Comparison of ENCODE assay signal across 1 cellular context in the genomic region with DNA sequence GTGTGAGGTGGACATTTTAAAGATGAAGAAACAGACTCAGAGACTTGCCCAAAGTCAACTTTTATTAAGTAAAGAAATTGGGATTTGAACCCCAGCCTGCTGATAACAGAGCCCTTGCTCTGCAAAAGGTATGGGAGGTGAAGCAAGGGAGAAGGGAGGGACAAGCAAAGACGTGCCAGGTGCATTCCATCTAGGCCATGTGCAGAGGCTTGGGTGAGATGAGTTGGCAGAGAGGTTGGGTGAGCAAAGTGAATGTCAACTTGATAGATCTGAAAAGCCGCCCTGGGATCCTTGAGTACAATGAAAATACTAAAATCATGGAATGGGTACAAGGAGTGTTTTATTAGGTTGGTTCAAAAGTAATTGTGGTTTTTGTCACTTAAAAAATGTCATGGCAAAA.
TF ChIP-seq lines count a peak whose summit lies in the region.

No MANE protein-coding gene starts in this region.

TF ChIP-seq in H1, 55 proteins besides CTCF, POLR2A, EP300 and RAD21 (continued from another document):
- TF ChIP-seq JUN (IDR thresholded peaks at IDR 0.05; ENCODE audit: low read depth, low read length) (no peak), RNF2 (IDR thresholded peaks at IDR 0.05; ENCODE audit: borderline replicate concordance, low read depth, low read length, missing control alignments, poor library complexity, severe bottlenecking) (no peak), HDAC2 (IDR thresholded peaks at IDR 0.05; ENCODE audit: borderline replicate concordance in 1 of 2, low read depth in 2 of 2, low read length in 2 of 2) (no peak), FOSL1 (IDR thresholded peaks at IDR 0.05; ENCODE audit: insufficient read depth, low read depth, low read length) (no peak), TCF12 (IDR thresholded peaks at IDR 0.05; ENCODE audit: low read depth, low read length) (no peak), POLR2AphosphoS5 (IDR thresholded peaks at IDR 0.05; ENCODE audit: low read depth, low read length) (no peak), BACH1 (IDR thresholded peaks at IDR 0.05; ENCODE audit: low read length) (no peak), SIRT6 (IDR thresholded peaks at IDR 0.05; ENCODE audit: low read length) (no peak), NRF1 (IDR thresholded peaks at IDR 0.05; ENCODE audit: low read depth, low read length) (no peak), POU5F1 (IDR thresholded peaks at IDR 0.05; ENCODE audit: low read depth, low read length) (no peak), CREB1 (IDR thresholded peaks at IDR 0.05) (no peak), RXRA (IDR thresholded peaks at IDR 0.05; ENCODE audit: insufficient read depth, low read depth, low read length) (no peak)
